Comparison of ENCODE assay signal across 14 cellular contexts in genomic region chr3:47022540-47023161, GRCh38. TPM values are rescaled to one million over a fixed set of nuclear protein-coding genes. Genes with fewer than 3 reads are reported as not detected.
DNase-seq lines count a peak whose midpoint lies in the region; ATAC-seq, FAIRE-seq and TF ChIP-seq lines count a peak whose summit lies in the region.
"Had no signal": no experiment of that assay in that cellular context is flagged by ENCODE, and none has a peak within 500 bp of the region (broad histone marks: within the 10 kb centered on the region; RNA-seq: fewer than 3 reads in every experiment).

No MANE protein-coding gene starts in this region.

- TF ChIP-seq CTCF in kidney (IDR thresholded peaks at IDR 0.05; ENCODE audit: borderline replicate concordance, extremely low read depth, insufficient read depth) = no peak

- WGBS in GM23248 (ENCODE audit: low coverage in 1 of 2, low lambda C conversion rate in 2 of 2, missing lambda C conversion rate in 2 of 2), 2 experiments = 6 to 14% methylated on average over 3 of the region's 3 CpGs

- CTCF ChIA-PET in activated naive CD4-positive, alpha-beta T cell treated with anti-CD3 and anti-CD28 coated beads for 36 hours (lab: Charles Lee) = interaction anchor here (0.6 to 1.0 kb wide), 3 partner anchors 25 to 61 kb away, joined by 3 read pairs; no protein-coding TSS in a partner anchor

- H3K27ac ChIP-seq in GM23248 (peak overlapping the region; percentile 32), kidney (ENCODE audit: low read depth in 2 of 2, low read length in 2 of 2) (no peak overlapping the region)
- H3K27ac ChIP-seq: SJSA1 had no signal

- intact Hi-C loops in kidney (cut with DNase I) = no loop called here
- intact Hi-C loops in activated naive CD4-positive, alpha-beta T cell treated with anti-CD3 and anti-CD28 coated beads for 36 hours (cut with micrococcal nuclease) = no loop called here

- ATAC-seq in GM21619 (IDR thresholded peaks at IDR 0.05; ENCODE audit: unreplicated experiment) (no peak), GM21717 (IDR thresholded peaks at IDR 0.05; ENCODE audit: unreplicated experiment) (no peak)

- peaks cover 7% of the 10 kb centered on the region; the same call in 1 of the 2 replicates for H3K36me3 ChIP-seq in GM23248 (ENCODE audit: low read depth)
- H3K36me3 ChIP-seq in kidney (ENCODE audit: control insufficient read depth in 1 of 2, insufficient read depth in 2 of 2, low read length in 2 of 2) = peaks cover 15 to 19% of the 10 kb centered on the region in 2 donors

- peaks cover 29% of the 10 kb centered on the region for H3F3A ChIP-seq in GM23248 (ENCODE audit: insufficient read depth)

- no peaks in the 10 kb centered on the region for H3K27me3 ChIP-seq in GM23248 (replicated peaks; ENCODE audit: insufficient read depth)
- H3K27me3 ChIP-seq: SJSA1 had no signal

- H3K4me1 Mint-ChIP-seq in activated naive CD8-positive, alpha-beta T cell treated with anti-CD3 and anti-CD28 coated beads for 36 hours = peaks cover 53% of the 10 kb centered on the region
- H3K4me1 Mint-ChIP-seq in activated naive CD4-positive, alpha-beta T cell treated with anti-CD3 and anti-CD28 coated beads for 36 hours (ENCODE audit: low read depth) = peaks cover 48% of the 10 kb centered on the region

- no peak overlapping the region for H3K4me3 Mint-ChIP-seq in activated naive CD8-positive, alpha-beta T cell treated with anti-CD3 and anti-CD28 coated beads for 36 hours
- no peak overlapping the region for H3K4me3 Mint-ChIP-seq in activated naive CD4-positive, alpha-beta T cell treated with anti-CD3 and anti-CD28 coated beads for 36 hours
- H3K4me3 Mint-ChIP-seq: nephron had no signal

- H3K79me2 ChIP-seq in GM23248 (ENCODE audit: insufficient read depth) = peaks cover 88% of the 10 kb centered on the region

- peak overlapping the region; percentile 24 for H3K4me2 ChIP-seq in GM23248 (ENCODE audit: unreplicated experiment)

- DNase-seq in AG08396 (ENCODE audit: low spot score) (peak; percentile 20), GM23248 (peak; percentile 40), iris pigment epithelial cell (ENCODE audit: low read depth) (peak; percentile 38), kidney (no peak)
- no peak for DNase-seq in activated naive CD8-positive, alpha-beta T cell treated with anti-CD3 and anti-CD28 coated beads for 36 hours
- DNase-seq in activated naive CD4-positive, alpha-beta T cell treated with anti-CD3 and anti-CD28 coated beads for 36 hours = no peak
- DNase-seq: activated gamma-delta T cell treated with Interleukin-2 at 50 U/mL for 16 hours; NCI-H1436 treated with DMSO at 0.1 percent for 48 hours; stimulated activated naive CD4-positive, alpha-beta T cell had no signal

- in situ Hi-C loops in GM23248 (cut with MboI) = no loop called here

- no peaks in the 10 kb centered on the region for H3K9me2 ChIP-seq in GM23248 (ENCODE audit: insufficient read depth)

- H3K27ac Mint-ChIP-seq in activated naive CD8-positive, alpha-beta T cell treated with anti-CD3 and anti-CD28 coated beads for 36 hours = peak overlapping the region; percentile 39
- no peak overlapping the region for H3K27ac Mint-ChIP-seq in activated naive CD4-positive, alpha-beta T cell treated with anti-CD3 and anti-CD28 coated beads for 36 hours
- H3K27ac Mint-ChIP-seq: nephron had no signal

- no peak overlapping the region for H3K9ac ChIP-seq in GM23248
- H3K9ac ChIP-seq in kidney (ENCODE audit: low read length in 2 of 2) = no peak overlapping the region

- no peak overlapping the region for H2AFZ ChIP-seq in GM23248

- H3K9me3 ChIP-seq in GM23248 (ENCODE audit: low read depth) = no peaks in the 10 kb centered on the region
- H3K9me3 ChIP-seq in kidney (ENCODE audit: control insufficient read depth in 1 of 2, low read length in 2 of 2) = no peaks in the 10 kb centered on the region
- H3K9me3 ChIP-seq: SJSA1 had no signal

- H3K27me3 Mint-ChIP-seq in activated naive CD8-positive, alpha-beta T cell treated with anti-CD3 and anti-CD28 coated beads for 36 hours = no peaks in the 10 kb centered on the region
- H3K27me3 Mint-ChIP-seq in activated naive CD4-positive, alpha-beta T cell treated with anti-CD3 and anti-CD28 coated beads for 36 hours (ENCODE audit: low read depth) = no peaks in the 10 kb centered on the region

- FAIRE-seq in kidney (lab: Jason Lieb, UNC) = no peak
- FAIRE-seq: GM12892 had no signal

- H3K9me3 Mint-ChIP-seq in activated naive CD8-positive, alpha-beta T cell treated with anti-CD3 and anti-CD28 coated beads for 36 hours = no peaks in the 10 kb centered on the region
- no peaks in the 10 kb centered on the region for H3K9me3 Mint-ChIP-seq in activated naive CD4-positive, alpha-beta T cell treated with anti-CD3 and anti-CD28 coated beads for 36 hours
- H3K9me3 Mint-ChIP-seq: nephron had no signal

- no peak overlapping the region for H3K4me3 ChIP-seq in GM23248
- H3K4me3 ChIP-seq in kidney (ENCODE audit: low read length in 2 of 2) = no peak overlapping the region
- H3K4me3 ChIP-seq: SJSA1 had no signal

- no peaks in the 10 kb centered on the region for H4K20me1 ChIP-seq in GM23248 (ENCODE audit: insufficient read depth)

- H3K4me1 ChIP-seq in GM23248 (ENCODE audit: insufficient read depth) (peaks cover 23% of the 10 kb centered on the region), kidney (ENCODE audit: control insufficient read depth in 1 of 2, insufficient read depth in 1 of 2, low read depth in 1 of 2, low read length in 2 of 2) (peaks cover 2 to 3% of the 10 kb centered on the region in 2 donors)

- H3K36me3 Mint-ChIP-seq in activated naive CD8-positive, alpha-beta T cell treated with anti-CD3 and anti-CD28 coated beads for 36 hours = peaks cover 26% of the 10 kb centered on the region
- peaks cover 14% of the 10 kb centered on the region for H3K36me3 Mint-ChIP-seq in activated naive CD4-positive, alpha-beta T cell treated with anti-CD3 and anti-CD28 coated beads for 36 hours (ENCODE audit: low read depth)

RNA-seq across cellular contexts. Expression of gene NBEAL2, which starts 43.2 kb away (rescaled TPM):
- total RNA-seq in GM23248 (2014; rRNA removed; shearing (Covaris generic)) = 2.8 and 4.7 TPM in 2 replicates
- polyA plus RNA-seq in GM23248 (2016; fragmentation: Nextera tagmentation; extraction: Ambion mirVana) = 0.94 and 1.2 TPM in 2 replicates
- total RNA-seq in activated naive CD8-positive, alpha-beta T cell treated with anti-CD3 and anti-CD28 coated beads for 36 hours = 10 to 100 TPM; 63.1 to 67.4 TPM
- 82.8 TPM for total RNA-seq in kidney
- 25.7 TPM for polyA plus RNA-seq in kidney (ENCODE audit: insufficient read depth, low read depth, low replicate concordance)
- total RNA-seq in activated naive CD4-positive, alpha-beta T cell treated with anti-CD3 and anti-CD28 coated beads for 36 hours = 10 to 100 TPM; 85.0 to 92.4 TPM

RNA-seq across cellular contexts. Expression of gene CCDC12, which starts 46.1 kb away (rescaled TPM):
- 15.2 and 17.4 TPM in 2 replicates for total RNA-seq in GM23248 (2014; rRNA removed; shearing (Covaris generic))
- 42.7 and 43.8 TPM in 2 replicates for polyA plus RNA-seq in GM23248 (2016; fragmentation: Nextera tagmentation; extraction: Ambion mirVana)
- total RNA-seq in activated naive CD8-positive, alpha-beta T cell treated with anti-CD3 and anti-CD28 coated beads for 36 hours = 10 to 100 TPM; 48.8 to 55.4 TPM
- total RNA-seq in kidney = 59.7 TPM
- 85.6 TPM for polyA plus RNA-seq in kidney (ENCODE audit: insufficient read depth, low read depth, low replicate concordance)
- total RNA-seq in activated naive CD4-positive, alpha-beta T cell treated with anti-CD3 and anti-CD28 coated beads for 36 hours = 10 to 100 TPM; 37.6 to 43.0 TPM

Comparison
In these comparisons a context has a peak if more than half of its experiments do, and no peak if none do; other contexts are left out.
1. DNase-seq: peak in AG08396 (single experiment), GM23248 (single experiment) and iris pigment epithelial cell (single experiment); none in activated naive CD8-positive, alpha-beta T cell treated with anti-CD3 and anti-CD28 coated beads for 36 hours (single experiment), kidney (single experiment) and activated naive CD4-positive, alpha-beta T cell treated with anti-CD3 and anti-CD28 coated beads for 36 hours (single experiment).
2. RNA of gene NBEAL2, which starts 43.2 kb away (total RNA-seq): 85.0 to 92.4 TPM in activated naive CD4-positive, alpha-beta T cell treated with anti-CD3 and anti-CD28 coated beads for 36 hours, 82.8 TPM in kidney (single experiment) and 63.1 to 67.4 TPM in activated naive CD8-positive, alpha-beta T cell treated with anti-CD3 and anti-CD28 coated beads for 36 hours; 2.8 to 4.7 TPM in GM23248; every median in the first group is over 10 times any median in the second.